9 cellular contexts compared by ENCODE assay signal in genomic region chr2:164599954-164600589, GRCh38. TPM values are rescaled to one million over a fixed set of nuclear protein-coding genes. Genes with fewer than 3 reads are reported as not detected.
DNase-seq lines count a peak whose midpoint lies in the region; ATAC-seq and TF ChIP-seq lines count a peak whose summit lies in the region.
"Had no signal": no experiment of that assay in that cellular context is flagged by ENCODE, and none has a peak within 500 bp of the region (broad histone marks: within the 10 kb centered on the region; RNA-seq: fewer than 3 reads in every experiment).

No MANE protein-coding gene starts in this region.

- no peak for TF ChIP-seq POLR2A in suprapubic skin (IDR thresholded peaks at IDR 0.05)

- H3K9me3 ChIP-seq in WERI-Rb-1 (ENCODE audit: severe bottlenecking) (no peaks in the 10 kb centered on the region), suprapubic skin (no peaks in the 10 kb centered on the region)

- TF ChIP-seq EP300 in suprapubic skin (IDR thresholded peaks at IDR 0.05), result no peak

- ATAC-seq in GM18909 (IDR thresholded peaks at IDR 0.05; ENCODE audit: poor library complexity, unreplicated experiment) (peak; percentile 97), HG03066 (IDR thresholded peaks at IDR 0.05; ENCODE audit: low read depth, unreplicated experiment) (peak; percentile 99), left cardiac atrium (peak; percentile 60 to 80)

- H3K27ac ChIP-seq in WERI-Rb-1, result no peak overlapping the region
- no peak overlapping the region for H3K27ac ChIP-seq in suprapubic skin

- TF ChIP-seq CTCF in BJ (IDR thresholded peaks at IDR 0.05; ENCODE audit: insufficient read depth, low read depth, low read length) (peak; percentile 78), WERI-Rb-1 (IDR thresholded peaks at IDR 0.05; ENCODE audit: low read depth, low read length) (peak; percentile 73), suprapubic skin (IDR thresholded peaks at IDR 0.05) (peak; percentile 15 to 58)

- intact Hi-C loops in left cardiac atrium (cut with DNase I), result loop anchor here in 1 of 2 donors (2.0 kb wide), 1 partner anchor 39 kb away; no protein-coding TSS in a partner anchor
- intact Hi-C loops in posterior cingulate gyrus (cut with DNase I), result no loop called here

- no peak overlapping the region for H3K4me3 ChIP-seq in BJ (ENCODE audit: low read depth, low read length)
- no peak overlapping the region for H3K4me3 ChIP-seq in WERI-Rb-1 (ENCODE audit: low read depth, low read length)
- no peak overlapping the region for H3K4me3 ChIP-seq in suprapubic skin

- no peaks in the 10 kb centered on the region for H3K4me1 ChIP-seq in suprapubic skin

- POLR2A ChIA-PET in BJ (lab: Charles Lee), result no interaction called here

- WGBS in suprapubic skin, result 42% methylated on average over 3 of the region's 3 CpGs

- no peaks in the 10 kb centered on the region for H3K36me3 ChIP-seq in BJ (ENCODE audit: control insufficient read depth, insufficient read depth, low read length)
- H3K36me3 ChIP-seq in WERI-Rb-1, result no peaks in the 10 kb centered on the region
- H3K36me3 ChIP-seq in suprapubic skin, result no peaks in the 10 kb centered on the region

- H3K27me3 ChIP-seq in BJ (ENCODE audit: control insufficient read depth, insufficient read depth, low read length) (no peaks in the 10 kb centered on the region), WERI-Rb-1 (ENCODE audit: insufficient read depth, low read depth, severe bottlenecking) (no peaks in the 10 kb centered on the region), suprapubic skin (no peaks in the 10 kb centered on the region)

- CTCF ChIA-PET in BJ (lab: Yijun Ruan, JAX), result interaction anchor here (0.5 to 2.5 kb wide), 10 partner anchors 9 to 905 kb away, joined by 3 to 23 read pairs (median 3); no protein-coding TSS in a partner anchor

- peak; percentile 27 for DNase-seq in BJ (ENCODE audit: low read depth)
- peak; percentile 76 to 84 for DNase-seq in NCI-H2081 (lab: John Stamatoyannopoulos, UW)
- DNase-seq in WERI-Rb-1, result peak; percentile 61
- no peak for DNase-seq in left cardiac atrium
- no peak for DNase-seq in suprapubic skin (ENCODE audit: low spot score in 2 of 2)
- no peak for DNase-seq in posterior cingulate gyrus

RNA-seq across cellular contexts. Expression of gene GRB14, which starts 21.2 kb away (rescaled TPM):
- 0.29 and 0.32 TPM in 2 replicates for polyA plus RNA-seq in BJ (2011; rRNA removed)
- polyA minus RNA-seq in BJ (2011; rRNA and poly(A)+ RNA removed), result 0.19 and 0.46 TPM in 2 replicates
- total RNA-seq in left cardiac atrium (10 to 100 TPM in 1 of 2 donors, 1 to 10 TPM in 1; 6.4 to 14.8 TPM), suprapubic skin (1 to 10 TPM; 2.2 to 8.4 (median 5.1) TPM)
- total RNA-seq: T-helper 1 cell treated with Interleukin-12 subunit alpha and Interleukin-12 subunit beta and Interleukin-4 antibody, amounts not matched to agents 30 ng/mL and 1 ng/mL, for 36 hours had no signal

Comparison
In these comparisons a context has a peak if more than half of its experiments do, and no peak if none do; other contexts are left out.
1. DNase-seq: peak in BJ (single experiment), NCI-H2081 (2 of 2) and WERI-Rb-1 (single experiment); none in left cardiac atrium (single experiment), suprapubic skin (0 of 2) and posterior cingulate gyrus (0 of 10).
2. Peak in every context shown above with its lines, with median percentiles within 50 percentile points of each other: CTCF ChIP-seq and ATAC-seq.